Comparison of ENCODE assay signal across 21 cellular contexts in genomic region chr15:68593341-68593740, GRCh38. TPM values are rescaled to one million over a fixed set of nuclear protein-coding genes. Genes with fewer than 3 reads are reported as not detected.
A peak's percentile ranks its signal among the peaks of the same experiment; 100 is the strongest.
DNase-seq lines count a peak whose midpoint lies in the region; TF ChIP-seq lines count a peak whose summit lies in the region.
"Had no signal": no experiment of that assay in that cellular context is flagged by ENCODE, and none has a peak within 500 bp of the region (broad histone marks: within the 10 kb centered on the region; RNA-seq: fewer than 3 reads in every experiment).

No MANE protein-coding gene starts in this region.

- H3K4me1 Mint-ChIP-seq in neural crest cell = peaks cover 76% of the 10 kb centered on the region

- no peaks in the 10 kb centered on the region for H3K27me3 ChIP-seq in dorsolateral prefrontal cortex
- H3K27me3 ChIP-seq: SJSA1 had no signal

- peak overlapping the region in 56 of 59 donors; percentile 5 to 99 (median 75) for H3K27ac ChIP-seq in dorsolateral prefrontal cortex
- H3K27ac ChIP-seq: GM23248, SJSA1 had no signal

- no peaks in the 10 kb centered on the region for H3K9me3 Mint-ChIP-seq in neural crest cell
- H3K9me3 Mint-ChIP-seq: H9 had no signal

- no peaks in the 10 kb centered on the region for H3K27me3 Mint-ChIP-seq in neural crest cell (ENCODE audit: low read depth)

- H3K4me3 ChIP-seq in dorsolateral prefrontal cortex = no peak overlapping the region
- H3K4me3 ChIP-seq: GM23248, SJSA1 had no signal

- peak; percentile 75 for DNase-seq in NCI-H82 (lab: John Stamatoyannopoulos, UW)
- no peak for DNase-seq in NCI-H82 treated with DMSO at 0.1 percent for 48 hours (lab: John Stamatoyannopoulos, UW; ENCODE audit: unreplicated experiment)
- no peak for DNase-seq in dorsolateral prefrontal cortex
- no peak for DNase-seq in neural crest cell (ENCODE audit: low read depth, low spot score)
- no peak for DNase-seq in activated CD8-positive, alpha-beta memory T cell treated with anti-CD3 and anti-CD28 coated beads, Interleukin-2, amount 50 U/mL, for 4 hours
- no peak for DNase-seq in activated T-cell treated with anti-CD3 and anti-CD28 coated beads, Interleukin-2, amount 50 U/mL, for 1 hour
- no peak for DNase-seq in activated CD4-positive, alpha-beta T cell treated with anti-CD3 and anti-CD28 coated beads, Interleukin-2, amount 50 U/mL, for 48 hours
- DNase-seq: AML-193; CD4-positive, CD25-positive, alpha-beta regulatory T cell; DMS79; GM23248; H9; KBM-7; MM.1S; NCI-H1048; NCI-H1417 treated with DMSO at 0.1 percent for 48 hours; NCI-H187; NCI-H2171; NCI-H345; NCI-H774 had no signal

- no peaks in the 10 kb centered on the region for H3K36me3 Mint-ChIP-seq in neural crest cell (ENCODE audit: low read depth)
- H3K36me3 Mint-ChIP-seq: CD4-positive, CD25-positive, alpha-beta regulatory T cell had no signal

- H3K27ac Mint-ChIP-seq in neural crest cell (ENCODE audit: unreplicated experiment) = peak overlapping the region; percentile 79
- H3K27ac Mint-ChIP-seq: H9 had no signal

- peak overlapping the region; percentile 2 for H3K4me3 Mint-ChIP-seq in neural crest cell
- H3K4me3 Mint-ChIP-seq: CD4-positive, CD25-positive, alpha-beta regulatory T cell; H9 had no signal

- no peak for TF ChIP-seq CTCF in dorsolateral prefrontal cortex (IDR thresholded peaks at IDR 0.05 in 54 of 56, conservative IDR thresholded peaks at IDR 0.05 in 2 of 56; ENCODE audit: low read depth in 1 of 56, partially characterized antibody in 56 of 56)
- TF ChIP-seq CTCF in neural crest cell (conservative IDR thresholded peaks at IDR 0.05) = no peak

- intact Hi-C loops in dorsolateral prefrontal cortex (cut with DNase I) = no loop called here

RNA-seq across cellular contexts. Expression of gene CORO2B, which starts 14.5 kb away (rescaled TPM):
- total RNA-seq in dorsolateral prefrontal cortex = 100 to 1,000 TPM in 88 of 120 experiments, 10 to 100 TPM in 32; 75.5 to 144 (median 107) TPM
- 21.3 and 23.1 TPM in 2 replicates for total RNA-seq in neural crest cell
- total RNA-seq: CD4-positive, CD25-positive, alpha-beta regulatory T cell; SJSA1 had no signal
